In genomic region chr16:84867696-84868095, GRCh38 we compare ENCODE assay signal across 16 cellular contexts.
"Had no signal": no experiment of that assay in that cellular context is flagged by ENCODE, and none has a peak within 500 bp of the region (broad histone marks: within the 10 kb centered on the region; RNA-seq: fewer than 3 reads in every experiment).

No MANE protein-coding gene starts in this region.

- H3K27ac ChIP-seq: SJCRH30 had no signal

- ATAC-seq: SK-N-SH treated with all-trans-retinoic acid at 6 μM for 48 hours had no signal

- DNase-seq: KBM-7, MV-4-11, NCI-H1048, NCI-H1105, NCI-H1417, NCI-H1436 treated with DMSO at 0.1 percent for 48 hours, NCI-H1930, NCI-H2081, NCI-H2107, NCI-H2227 treated with DMSO at 0.1 percent for 48 hours, NCI-H524, NCI-H526 treated with DMSO at 0.1 percent for 48 hours, NCI-H774, SHP77 treated with DMSO at 0.1 percent for 48 hours, SJCRH30 had no signal

- H3K36me3 ChIP-seq: SJCRH30 had no signal

- H3K9me3 ChIP-seq: SJCRH30 had no signal

- H3K27me3 ChIP-seq: SJCRH30 had no signal

- H3K4me3 ChIP-seq: SJCRH30 had no signal
